2 cellular contexts compared by ENCODE assay signal in genomic region chr10:133203652-133204195, GRCh38.
TF ChIP-seq lines count a peak whose summit lies in the region.

No MANE protein-coding gene starts in this region.

TF ChIP-seq in SK-N-SH treated with all-trans-retinoic acid at 6 μM for 48 hours, 23 proteins besides CTCF, POLR2A, EP300 and RAD21:
- TF ChIP-seq OSR1 (CRISPR knock-in tag; IDR thresholded peaks at IDR 0.05): no peak
- no peak for TF ChIP-seq ESRRG (CRISPR knock-in tag; IDR thresholded peaks at IDR 0.05)
- no peak for TF ChIP-seq TSHZ2 (CRISPR knock-in tag; IDR thresholded peaks at IDR 0.05)
- no peak for TF ChIP-seq ZC3H10 (CRISPR knock-in tag; IDR thresholded peaks at IDR 0.05)
- TF ChIP-seq ZFP3 (CRISPR knock-in tag; IDR thresholded peaks at IDR 0.05): no peak
- no peak for TF ChIP-seq PATZ1 (CRISPR knock-in tag; IDR thresholded peaks at IDR 0.05; ENCODE audit: borderline replicate concordance)
- TF ChIP-seq TOX (CRISPR knock-in tag; IDR thresholded peaks at IDR 0.05; ENCODE audit: borderline replicate concordance): no peak
- TF ChIP-seq ARNTL (CRISPR knock-in tag; IDR thresholded peaks at IDR 0.05; ENCODE audit: borderline replicate concordance, low read depth): no peak
- TF ChIP-seq RARB (CRISPR knock-in tag; IDR thresholded peaks at IDR 0.05): no peak
- no peak for TF ChIP-seq ZNF565 (CRISPR knock-in tag; conservative IDR thresholded peaks at IDR 0.05; ENCODE audit: low read depth)
- no peak for TF ChIP-seq TCF4 (CRISPR knock-in tag; IDR thresholded peaks at IDR 0.05; ENCODE audit: borderline replicate concordance)
- TF ChIP-seq ZFP30 (CRISPR knock-in tag; IDR thresholded peaks at IDR 0.05): no peak
- TF ChIP-seq ISL1 (CRISPR knock-in tag; IDR thresholded peaks at IDR 0.05): no peak
- no peak for TF ChIP-seq BACH2 (CRISPR knock-in tag; IDR thresholded peaks at IDR 0.05; ENCODE audit: borderline replicate concordance)
- TF ChIP-seq GLIS3 (CRISPR knock-in tag; IDR thresholded peaks at IDR 0.05): no peak
- no peak for TF ChIP-seq PPARA (CRISPR knock-in tag; IDR thresholded peaks at IDR 0.05; ENCODE audit: borderline replicate concordance)

TF ChIP-seq in SK-N-SH, 30 proteins besides CTCF, POLR2A, EP300 and RAD21:
- TF ChIP-seq SMC3 (IDR thresholded peaks at IDR 0.05; ENCODE audit: low read depth, low read length) (no peak), CHD2 (IDR thresholded peaks at IDR 0.05; ENCODE audit: low read length, partially characterized antibody) (no peak), NRF1 (IDR thresholded peaks at IDR 0.05; ENCODE audit: low read depth, low read length) (no peak), TEAD4 (IDR thresholded peaks at IDR 0.05; ENCODE audit: borderline replicate concordance, insufficient read depth) (no peak), MEF2A (IDR thresholded peaks at IDR 0.05; ENCODE audit: borderline replicate concordance, low read depth) (no peak), EZH2phosphoT487 (IDR thresholded peaks at IDR 0.05; ENCODE audit: borderline replicate concordance, low read depth) (no peak)
- TF ChIP-seq, protein P1, sequence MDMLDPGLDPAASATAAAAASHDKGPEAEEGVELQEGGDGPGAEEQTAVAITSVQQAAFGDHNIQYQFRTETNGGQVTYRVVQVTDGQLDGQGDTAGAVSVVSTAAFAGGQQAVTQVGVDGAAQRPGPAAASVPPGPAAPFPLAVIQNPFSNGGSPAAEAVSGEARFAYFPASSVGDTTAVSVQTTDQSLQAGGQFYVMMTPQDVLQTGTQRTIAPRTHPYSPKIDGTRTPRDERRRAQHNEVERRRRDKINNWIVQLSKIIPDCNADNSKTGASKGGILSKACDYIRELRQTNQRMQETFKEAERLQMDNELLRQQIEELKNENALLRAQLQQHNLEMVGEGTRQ (IDR thresholded peaks at IDR 0.05; ENCODE audit: borderline replicate concordance, low read depth, low read length): no peak
